Comparison of ENCODE assay signal across 1 cellular context in genomic region chr7:133491846-133492652, GRCh38.
TF ChIP-seq lines count a peak whose summit lies in the region.

No MANE protein-coding gene starts in this region.

TF ChIP-seq in K562, 482 proteins besides CTCF, POLR2A, EP300 and RAD21 (continued from another document):
- no peak for TF ChIP-seq ZNF398 (CRISPR knock-in tag; IDR thresholded peaks at IDR 0.05)
- peak; percentile 39 for TF ChIP-seq MEIS2 (IDR thresholded peaks at IDR 0.05; ENCODE audit: partially characterized antibody)
- no peak for TF ChIP-seq SIRT6 (IDR thresholded peaks at IDR 0.05; ENCODE audit: low read depth, low read length)
- TF ChIP-seq CEBPG (CRISPR knock-in tag; IDR thresholded peaks at IDR 0.05) = no peak
- TF ChIP-seq CEBPG (tag; conservative IDR thresholded peaks at IDR 0.05 in 1 of 2, IDR thresholded peaks at IDR 0.05 in 1 of 2) = no peak
- no peak for TF ChIP-seq EWSR1 (IDR thresholded peaks at IDR 0.05; ENCODE audit: borderline replicate concordance, low read depth, partially characterized antibody)
- TF ChIP-seq ARID2 (IDR thresholded peaks at IDR 0.05) = no peak
- no peak for TF ChIP-seq CUX1 (CRISPR knock-in tag; IDR thresholded peaks at IDR 0.05)
- TF ChIP-seq ZEB2 (IDR thresholded peaks at IDR 0.05) = peak; percentile 56; the same call in 1 of the 2 replicates
- TF ChIP-seq ZNF592 (IDR thresholded peaks at IDR 0.05) = no peak
- no peak for TF ChIP-seq RNF219 (CRISPR knock-in tag; IDR thresholded peaks at IDR 0.05)
- TF ChIP-seq SNRNP70 (optimal IDR thresholded peaks at IDR 0.05; ENCODE audit: low read depth, low read length) = no peak
